ENCODE assay signal across 8 cellular contexts in genomic region chr19:18281082-18282020, GRCh38. TPM values are rescaled to one million over a fixed set of nuclear protein-coding genes. Genes with fewer than 3 reads are reported as not detected.
A peak's percentile ranks its signal among the peaks of the same experiment; 100 is the strongest.
DNase-seq lines count a peak whose midpoint lies in the region; ATAC-seq and TF ChIP-seq lines count a peak whose summit lies in the region.

Gene JUND (minus strand): TSS chr19:18281622. CDS start chr19:18281484, 138 bp downstream.

- peaks cover 9% of the 10 kb centered on the region for H3K36me3 Mint-ChIP-seq in activated naive CD8-positive, alpha-beta T cell

- H3K4me1 ChIP-seq in osteoblast (ENCODE audit: insufficient read depth, low read length) (peaks cover 34% of the 10 kb centered on the region), testis (peaks cover 33% of the 10 kb centered on the region)

- TF ChIP-seq CTCF in GM12865 (IDR thresholded peaks at IDR 0.05; ENCODE audit: insufficient read depth, low read depth, low read length, missing control alignments) = peak; percentile 11
- no peak for TF ChIP-seq CTCF in osteoblast (IDR thresholded peaks at IDR 0.05; ENCODE audit: extremely low read depth, low read depth, low read length)
- TF ChIP-seq CTCF in testis (IDR thresholded peaks at IDR 0.05) = peak in 1 of 3 experiments; percentile 24

- H3K4me3 ChIP-seq in GM12865 (ENCODE audit: low read depth, low read length) (peak within 1 kb of the TSS; percentile 79), osteoblast (ENCODE audit: insufficient read depth, low read length) (peak within 1 kb of the TSS; percentile 90), testis (peak within 1 kb of the TSS; percentile 92 to 95)

- no peaks in the 10 kb centered on the region for H3K27me3 Mint-ChIP-seq in activated naive CD8-positive, alpha-beta T cell

- peaks cover 44% of the 10 kb centered on the region for H3K4me1 Mint-ChIP-seq in activated naive CD8-positive, alpha-beta T cell (ENCODE audit: low read depth)

- WGBS in testis, 2 donors = 0% methylated on average over 45 of the region's 138 CpGs; no CpG with 5 or more reads in 1 of the 2 donors

- TF ChIP-seq POLR2A in testis (IDR thresholded peaks at IDR 0.05) = peak; percentile 97

- H3K27ac ChIP-seq in osteoblast (ENCODE audit: low read depth, low read length) (peak within 1 kb of the TSS; percentile 94), testis (peak within 1 kb of the TSS; percentile 99 to 100)

- peaks cover 14% of the 10 kb centered on the region for H3K36me3 ChIP-seq in osteoblast (ENCODE audit: insufficient read depth, low read length)
- no peaks in the 10 kb centered on the region for H3K36me3 ChIP-seq in testis (ENCODE audit: low read depth, missing control alignments)

- H3K27me3 ChIP-seq in osteoblast (ENCODE audit: insufficient read depth, low read length) (no peaks in the 10 kb centered on the region), testis (no peaks in the 10 kb centered on the region)

- no peaks in the 10 kb centered on the region for H3K9me3 Mint-ChIP-seq in activated naive CD8-positive, alpha-beta T cell (ENCODE audit: low read depth)

- peak within 1 kb of the TSS; percentile 84 for H3K4me2 ChIP-seq in osteoblast (ENCODE audit: insufficient read depth, low read length)

- intact Hi-C loops in testis (cut with DNase I; ENCODE audit: low total_unique reads) = no loop called here

- peak; percentile 69 for ATAC-seq in HG02610 (IDR thresholded peaks at IDR 0.05; ENCODE audit: unreplicated experiment)

- H3K9me3 ChIP-seq in osteoblast (ENCODE audit: low read depth, low read length) = no peaks in the 10 kb centered on the region
- no peaks in the 10 kb centered on the region for H3K9me3 ChIP-seq in testis

- peak within 1 kb of the TSS; percentile 89 for H3K4me3 Mint-ChIP-seq in activated naive CD8-positive, alpha-beta T cell

- peaks cover 20% of the 10 kb centered on the region for H4K20me1 ChIP-seq in osteoblast (ENCODE audit: insufficient read depth, low read length)

- H3K27ac Mint-ChIP-seq in activated naive CD8-positive, alpha-beta T cell = peak within 1 kb of the TSS; percentile 98

- DNase-seq in GM12865 (ENCODE audit: low read depth) (peak; percentile 99), NCI-H1092 treated with DMSO at 0.1 percent for 48 hours (lab: John Stamatoyannopoulos, UW) (peak; percentile 95), SKM-1 treated with dmso at 0.1 percent for 144 hours (lab: John Stamatoyannopoulos, UW; ENCODE audit: unreplicated experiment) (peak; percentile 93), glomerular visceral epithelial cell (ENCODE audit: extremely low spot score) (peak; percentile 99), osteoblast (ENCODE audit: insufficient read length, low spot score, missing footprints) (peak; percentile 100), testis (peak; percentile 96)

- peaks cover 46% of the 10 kb centered on the region for H3K79me2 ChIP-seq in osteoblast (ENCODE audit: insufficient read depth, low read length)

- peak within 1 kb of the TSS; percentile 6 for H2AFZ ChIP-seq in osteoblast (ENCODE audit: low read length)

RNA-seq across cellular contexts. Expression of gene JUND, which starts in this region (rescaled TPM):
- total RNA-seq in osteoblast (170 and 172 TPM in 2 replicates), testis (100 to 1,000 TPM; 615 to 654 TPM)
- polyA plus RNA-seq in testis (ENCODE audit: insufficient read depth, low read depth, low replicate concordance) = 96.4 TPM

Comparison
In these comparisons a context has a peak if more than half of its experiments do, and no peak if none do; other contexts are left out.
1. Peak in every context shown above with its lines: DNase-seq, ATAC-seq, H3K4me3 ChIP-seq and H3K27ac ChIP-seq.